ENCODE assay signal across 9 cellular contexts in the genomic region with DNA sequence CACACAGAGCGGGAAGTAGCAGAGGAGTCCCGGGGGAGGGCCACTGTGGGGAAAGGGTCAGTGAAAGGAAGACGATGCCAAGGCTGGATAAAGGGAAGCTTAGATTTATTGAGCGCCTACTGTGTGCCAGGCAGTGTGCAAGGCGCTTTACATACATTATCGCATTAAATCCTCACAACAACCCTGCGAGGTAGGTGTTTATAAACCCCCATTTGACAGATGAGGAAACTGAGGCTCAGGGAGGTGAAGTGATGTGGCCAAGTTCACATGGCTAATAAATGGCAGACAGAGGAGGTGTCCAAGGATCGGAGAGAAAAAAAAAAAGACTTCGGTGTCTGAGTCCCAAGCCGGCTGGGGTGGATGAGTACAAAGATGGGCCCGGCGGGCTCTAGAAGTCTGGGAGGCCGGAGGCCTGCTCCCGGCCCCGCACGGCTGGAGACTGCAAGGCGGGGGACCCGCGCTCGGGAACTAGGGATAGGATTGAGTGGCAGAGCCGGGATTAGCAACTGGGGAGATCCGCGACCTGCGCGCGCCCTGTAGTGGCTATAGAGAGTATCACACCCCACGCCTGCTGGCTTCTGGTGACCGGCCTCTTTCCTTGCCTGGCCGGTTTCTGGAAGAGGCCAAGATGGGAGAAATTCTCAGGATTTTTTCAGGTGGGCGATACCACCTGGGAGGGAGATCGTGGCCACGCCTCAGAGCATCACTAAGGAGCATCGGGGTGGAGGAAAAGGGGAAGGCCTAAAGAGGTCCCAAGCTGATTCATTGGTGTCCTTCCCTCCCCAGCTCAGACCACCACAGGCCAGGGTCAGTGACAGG. TPM values are rescaled to one million over a fixed set of nuclear protein-coding genes. Genes with fewer than 3 reads are reported as not detected.
A peak's percentile ranks its signal among the peaks of the same experiment; 100 is the strongest.
DNase-seq lines count a peak whose midpoint lies in the region; ATAC-seq, FAIRE-seq and TF ChIP-seq lines count a peak whose summit lies in the region.
"Had no signal": no experiment of that assay in that cellular context is flagged by ENCODE, and none has a peak within 500 bp of the region (broad histone marks: within the 10 kb centered on the region; RNA-seq: fewer than 3 reads in every experiment).

No MANE protein-coding gene starts in this region.

- H3K4me3 ChIP-seq in H7 (ENCODE audit: insufficient read depth, low read depth, low read length) (peak overlapping the region; percentile 3; the same call in 1 of the 2 replicates), endothelial cell of umbilical vein (replicated peaks in 1 of 3; ENCODE audit: insufficient read depth in 1 of 3, low read depth in 1 of 3, low read length in 3 of 3) (no peak overlapping the region)

- no peak overlapping the region for H3K27ac Mint-ChIP-seq in CD4-positive, alpha-beta T cell
- H3K27ac Mint-ChIP-seq in activated CD4-positive, alpha-beta T cell treated with anti-CD3 and anti-CD28 coated beads, Interleukin-2, amount 10 ng/mL, durations not matched to agents 7 days and 5 days, result no peak overlapping the region
- H3K27ac Mint-ChIP-seq in type B pancreatic cell, result peak overlapping the region; percentile 57

- peak overlapping the region; percentile 61 for H3K4me3 Mint-ChIP-seq in CD4-positive, alpha-beta T cell
- H3K4me3 Mint-ChIP-seq in activated CD4-positive, alpha-beta T cell treated with anti-CD3 and anti-CD28 coated beads, Interleukin-2, amount 10 ng/mL, durations not matched to agents 7 days and 5 days, result no peak overlapping the region
- H3K4me3 Mint-ChIP-seq in type B pancreatic cell, result peak overlapping the region; percentile 81

- no peak overlapping the region for H3K9ac ChIP-seq in endothelial cell of umbilical vein (replicated peaks; ENCODE audit: extremely low read depth, insufficient read depth, low read length)

- CTCF ChIA-PET in CD4-positive, alpha-beta T cell (lab: Charles Lee), result interaction anchor here (1.0 to 3.4 kb wide), 7 partner anchors 11 to 49 kb away, joined by 3 to 39 read pairs (median 4); a partner anchor contains a TSS
- CTCF ChIA-PET in activated CD4-positive, alpha-beta T cell treated with anti-CD3 and anti-CD28 coated beads, Interleukin-2, amount 10 ng/mL, durations not matched to agents 7 days and 5 days (lab: Charles Lee), result interaction anchor here (0.6 to 8.1 kb wide), 12 partner anchors 9 to 142 kb away, joined by 3 to 110 read pairs (median 4); a partner anchor contains a TSS
- CTCF ChIA-PET in endothelial cell of umbilical vein (lab: Charles Lee), result interaction anchor here (0.7 to 10.5 kb wide), 12 partner anchors 14 to 240 kb away, joined by 3 to 175 read pairs (median 6); a partner anchor contains a TSS

- peak overlapping the region; percentile 6 for H2AFZ ChIP-seq in endothelial cell of umbilical vein (ENCODE audit: low read depth, low read length)

- peak; percentile 28 for ATAC-seq in CD4-positive, alpha-beta T cell (ENCODE audit: poor library complexity)

- FAIRE-seq in endothelial cell of umbilical vein (lab: Jason Lieb, UNC), result peak; percentile 74

- no TSS peak for BruUV-seq in endothelial cell of umbilical vein (replicated peaks; lab: Mats Ljungman, UMichigan)

- H3K4me1 Mint-ChIP-seq in CD4-positive, alpha-beta T cell (ENCODE audit: low read depth), result peaks cover 44% of the 10 kb centered on the region
- peaks cover 32% of the 10 kb centered on the region for H3K4me1 Mint-ChIP-seq in activated CD4-positive, alpha-beta T cell treated with anti-CD3 and anti-CD28 coated beads, Interleukin-2, amount 10 ng/mL, durations not matched to agents 7 days and 5 days
- H3K4me1 Mint-ChIP-seq in type B pancreatic cell (ENCODE audit: unreplicated experiment), result peaks cover 19% of the 10 kb centered on the region

- no peak for TF ChIP-seq POLR2A in endothelial cell of umbilical vein (IDR thresholded peaks at IDR 0.05; ENCODE audit: low read depth, low read length)

- no peaks in the 10 kb centered on the region for H3K9me3 Mint-ChIP-seq in CD4-positive, alpha-beta T cell
- no peaks in the 10 kb centered on the region for H3K9me3 Mint-ChIP-seq in activated CD4-positive, alpha-beta T cell treated with anti-CD3 and anti-CD28 coated beads, Interleukin-2, amount 10 ng/mL, durations not matched to agents 7 days and 5 days
- H3K9me3 Mint-ChIP-seq in type B pancreatic cell, result no peaks in the 10 kb centered on the region

- H3K4me1 ChIP-seq in endothelial cell of umbilical vein (ENCODE audit: control insufficient read depth, extremely low read depth, insufficient read depth, low read length), result peaks cover 11% of the 10 kb centered on the region

- peak overlapping the region; percentile 45 for H3K4me2 ChIP-seq in endothelial cell of umbilical vein (ENCODE audit: insufficient read depth, low read length)

- no peaks in the 10 kb centered on the region for H3K9me3 ChIP-seq in CD4-positive, alpha-beta T cell (ENCODE audit: control insufficient read depth, low read length)
- no peaks in the 10 kb centered on the region for H3K9me3 ChIP-seq in endothelial cell of umbilical vein (replicated peaks; ENCODE audit: control insufficient read depth, insufficient read depth, low read length)

- no peaks in the 10 kb centered on the region for H3K9me1 ChIP-seq in endothelial cell of umbilical vein (replicated peaks; ENCODE audit: control insufficient read depth, extremely low read depth, insufficient read depth, low read length)

- H3K27me3 Mint-ChIP-seq in CD4-positive, alpha-beta T cell, result peaks cover 73% of the 10 kb centered on the region
- H3K27me3 Mint-ChIP-seq in activated CD4-positive, alpha-beta T cell treated with anti-CD3 and anti-CD28 coated beads, Interleukin-2, amount 10 ng/mL, durations not matched to agents 7 days and 5 days, result peaks cover 66% of the 10 kb centered on the region
- H3K27me3 Mint-ChIP-seq in type B pancreatic cell, result peaks cover 76% of the 10 kb centered on the region

- H3K36me3 Mint-ChIP-seq in CD4-positive, alpha-beta T cell (ENCODE audit: low read depth), result peaks cover 11% of the 10 kb centered on the region
- peaks cover 1% of the 10 kb centered on the region for H3K36me3 Mint-ChIP-seq in activated CD4-positive, alpha-beta T cell treated with anti-CD3 and anti-CD28 coated beads, Interleukin-2, amount 10 ng/mL, durations not matched to agents 7 days and 5 days (ENCODE audit: low read depth)
- peaks cover 1% of the 10 kb centered on the region for H3K36me3 Mint-ChIP-seq in type B pancreatic cell

- POLR2A ChIA-PET in CD4-positive, alpha-beta T cell (lab: Charles Lee), result no interaction called here
- POLR2A ChIA-PET in activated CD4-positive, alpha-beta T cell treated with anti-CD3 and anti-CD28 coated beads, Interleukin-2, amount 10 ng/mL, durations not matched to agents 7 days and 5 days (lab: Charles Lee), result interaction anchor here (0.9 kb wide), 1 partner anchor 16 kb away, joined by 3 read pairs; no protein-coding TSS in a partner anchor
- POLR2A ChIA-PET in endothelial cell of umbilical vein (lab: Charles Lee), result interaction anchor here (0.6 kb wide), 1 partner anchor 194 kb away, joined by 6 read pairs; no protein-coding TSS in a partner anchor

- intact Hi-C loops in CD4-positive, alpha-beta T cell (cut with DNase I, micrococcal nuclease), result loop anchor here in 1 of 2 experiments (5.0 kb wide), 1 partner anchor 93 kb away; a partner anchor contains a TSS
- intact Hi-C loops in endothelial cell of umbilical vein (cut with micrococcal nuclease), result loop anchor here (1.0 kb wide), 2 partner anchors 21 to 142 kb away; no protein-coding TSS in a partner anchor

- H3K79me2 ChIP-seq in endothelial cell of umbilical vein (ENCODE audit: control insufficient read depth, insufficient read depth, low read length), result no peaks in the 10 kb centered on the region

- no peak overlapping the region for H3K27ac ChIP-seq in CD4-positive, alpha-beta T cell (ENCODE audit: low read depth, low read length)
- no peak overlapping the region for H3K27ac ChIP-seq in endothelial cell of umbilical vein (ENCODE audit: insufficient read depth, low read depth, low read length)

- TF ChIP-seq CTCF in CD4-positive, alpha-beta T cell (IDR thresholded peaks at IDR 0.05), result peak; percentile 83
- peak; percentile 69 to 85 for TF ChIP-seq CTCF in endothelial cell of umbilical vein (IDR thresholded peaks at IDR 0.05; ENCODE audit: extremely low read depth in 1 of 2, insufficient read depth in 1 of 2, low read depth in 1 of 2, low read length in 2 of 2)
- TF ChIP-seq CTCF in type B pancreatic cell (conservative IDR thresholded peaks at IDR 0.05), result peak; percentile 83

- peak in 3 of 10 experiments; percentile 40 to 56 (median 43) for DNase-seq in CD4-positive, alpha-beta T cell
- DNase-seq in H7 (peak; percentile 98), NCI-H2171 treated with DMSO at 0.1 percent for 48 hours (lab: John Stamatoyannopoulos, UW) (peak; percentile 83), endothelial cell of umbilical vein (ENCODE audit: low read depth, low spot score) (peak; percentile 77), midbrain (lab: John Stamatoyannopoulos, UW) (peak; percentile 73), type B pancreatic cell (ENCODE audit: extremely low spot score, unreplicated experiment) (peak; percentile 89), SKM-1 (lab: John Stamatoyannopoulos, UW; ENCODE audit: unreplicated experiment) (no peak)
- peak; percentile 52 for DNase-seq in activated CD4-positive, alpha-beta T cell treated with anti-CD3 and anti-CD28 coated beads, Interleukin-2, amount 10 ng/mL, durations not matched to agents 7 days and 5 days

- peaks cover 56% of the 10 kb centered on the region for H3K27me3 ChIP-seq in CD4-positive, alpha-beta T cell (ENCODE audit: control insufficient read depth, insufficient read depth, low read length)
- H3K27me3 ChIP-seq in H7 (ENCODE audit: control insufficient read depth, insufficient read depth, low read length), result peaks cover 73% of the 10 kb centered on the region
- peaks cover 25 to 26% of the 10 kb centered on the region in 2 experiments for H3K27me3 ChIP-seq in endothelial cell of umbilical vein (ENCODE audit: control insufficient read depth in 2 of 2, insufficient read depth in 2 of 2, low read length in 2 of 2)

- dilution Hi-C loops in endothelial cell of umbilical vein (cut with MboI; ENCODE audit: extremely low pct_ligation_motif_present, low sequenced_read_pairs), result no loop called here

- H4K20me1 ChIP-seq in endothelial cell of umbilical vein (replicated peaks; ENCODE audit: control insufficient read depth, extremely low read depth, insufficient read depth, low read length), result no peaks in the 10 kb centered on the region

- H3K36me3 ChIP-seq in H7 (replicated peaks; ENCODE audit: control insufficient read depth, insufficient read depth, low read length), result no peaks in the 10 kb centered on the region
- H3K36me3 ChIP-seq in endothelial cell of umbilical vein (ENCODE audit: control insufficient read depth in 2 of 2, extremely low read depth in 1 of 2, insufficient read depth in 2 of 2, low read length in 2 of 2), result no peaks in the 10 kb centered on the region

RNA-seq across cellular contexts. Expression of a gene that starts 3.9 kb away (rescaled TPM):
- under 1 TPM; 0.30 to 0.47 TPM for total RNA-seq in CD4-positive, alpha-beta T cell
- 0.10 and 0.30 TPM in 2 replicates for total RNA-seq in H7 (2014; rRNA removed; shearing (Covaris generic))
- total RNA-seq in activated CD4-positive, alpha-beta T cell treated with anti-CD3 and anti-CD28 coated beads, Interleukin-2, amount 10 ng/mL, durations not matched to agents 7 days and 5 days, result under 1 TPM; 0.10 to 0.17 TPM
- total RNA-seq in endothelial cell of umbilical vein (0.22 and 0.42 TPM in 2 replicates), type B pancreatic cell (ENCODE audit: low replicate concordance) (0.45 and 8.8 TPM in 2 replicates)
- 0.06 and 0.07 TPM in 2 replicates for polyA plus RNA-seq in endothelial cell of umbilical vein
- 0.06 and 0.08 TPM in 2 replicates for polyA plus RNA-seq in endothelial cell of umbilical vein (2011; cell fraction: cytosol; rRNA removed)
- polyA plus RNA-seq in endothelial cell of umbilical vein (2011; cell fraction: nucleus; rRNA removed), result 0.22 and 0.50 TPM in 2 replicates
- 0.26 and 0.31 TPM in 2 replicates for polyA plus RNA-seq in endothelial cell of umbilical vein (2012)
- polyA minus RNA-seq in endothelial cell of umbilical vein, result 0.06 and 0.12 TPM in 2 replicates
- polyA minus RNA-seq in endothelial cell of umbilical vein (2011; cell fraction: cytosol; rRNA and poly(A)+ RNA removed), result 2.7 TPM
- 0.19 and 0.24 TPM in 2 replicates for polyA minus RNA-seq in endothelial cell of umbilical vein (2011; cell fraction: nucleus; rRNA and poly(A)+ RNA removed)

RNA-seq across cellular contexts. Expression of a gene that starts 17.1 kb away (rescaled TPM):
- total RNA-seq in CD4-positive, alpha-beta T cell, result 1 to 10 TPM; 1.8 to 2.7 TPM
- not detected in 2 replicates for total RNA-seq in H7 (2014; rRNA removed; shearing (Covaris generic))
- total RNA-seq in activated CD4-positive, alpha-beta T cell treated with anti-CD3 and anti-CD28 coated beads, Interleukin-2, amount 10 ng/mL, durations not matched to agents 7 days and 5 days, result under 1 TPM; 0.17 to 0.29 TPM
- total RNA-seq in endothelial cell of umbilical vein, result not detected in 2 replicates
- not detected in 2 replicates for polyA plus RNA-seq in endothelial cell of umbilical vein
- polyA plus RNA-seq in endothelial cell of umbilical vein (2011; cell fraction: cytosol; rRNA removed), result not detected in 2 replicates
- polyA plus RNA-seq in endothelial cell of umbilical vein (2011; cell fraction: nucleus; rRNA removed), result not detected in 2 replicates
- polyA plus RNA-seq in endothelial cell of umbilical vein (2012), result not detected in 2 replicates
- not detected in 2 replicates for polyA minus RNA-seq in endothelial cell of umbilical vein
- polyA minus RNA-seq in endothelial cell of umbilical vein (2011; cell fraction: cytosol; rRNA and poly(A)+ RNA removed), result not detected
- polyA minus RNA-seq in endothelial cell of umbilical vein (2011; cell fraction: nucleus; rRNA and poly(A)+ RNA removed), result not detected in 2 replicates
- 28.9 TPM in 1 of 2 replicates, not detected in the other for total RNA-seq in type B pancreatic cell (ENCODE audit: low replicate concordance)
- total RNA-seq: T-helper 1 cell treated with Interleukin-12 subunit alpha and Interleukin-12 subunit beta and Interleukin-4 antibody, amounts not matched to agents 30 ng/mL and 1 ng/mL, for 36 hours had no signal

RNA-seq across cellular contexts. Expression of a gene that starts 23.3 kb away (rescaled TPM):
- total RNA-seq in CD4-positive, alpha-beta T cell, result 10 to 100 TPM; 34.6 to 38.2 TPM
- total RNA-seq in H7 (2014; rRNA removed; shearing (Covaris generic)), result 44.2 and 51.1 TPM in 2 replicates
- 10 to 100 TPM; 62.5 to 65.5 TPM for total RNA-seq in activated CD4-positive, alpha-beta T cell treated with anti-CD3 and anti-CD28 coated beads, Interleukin-2, amount 10 ng/mL, durations not matched to agents 7 days and 5 days
- 50.0 and 54.9 TPM in 2 replicates for total RNA-seq in endothelial cell of umbilical vein
- polyA plus RNA-seq in endothelial cell of umbilical vein, result 52.1 and 59.5 TPM in 2 replicates
- 58.4 and 63.5 TPM in 2 replicates for polyA plus RNA-seq in endothelial cell of umbilical vein (2011; cell fraction: cytosol; rRNA removed)
- 49.4 and 50.8 TPM in 2 replicates for polyA plus RNA-seq in endothelial cell of umbilical vein (2011; cell fraction: nucleus; rRNA removed)
- 49.7 and 56.2 TPM in 2 replicates for polyA plus RNA-seq in endothelial cell of umbilical vein (2012)
- 47.0 and 53.3 TPM in 2 replicates for polyA minus RNA-seq in endothelial cell of umbilical vein
- polyA minus RNA-seq in endothelial cell of umbilical vein (2011; cell fraction: cytosol; rRNA and poly(A)+ RNA removed), result 40.7 TPM
- polyA minus RNA-seq in endothelial cell of umbilical vein (2011; cell fraction: nucleus; rRNA and poly(A)+ RNA removed), result 17.3 and 22.1 TPM in 2 replicates
- total RNA-seq in type B pancreatic cell (ENCODE audit: low replicate concordance), result 58.7 and 66.3 TPM in 2 replicates

RNA-seq across cellular contexts. Expression of a gene that starts 23.7 kb away (rescaled TPM):
- 10 to 100 TPM; 10.8 TPM for total RNA-seq in CD4-positive, alpha-beta T cell
- total RNA-seq in H7 (2014; rRNA removed; shearing (Covaris generic)), result 0.83 and 0.92 TPM in 2 replicates
- under 1 TPM; 0.52 to 0.99 TPM for total RNA-seq in activated CD4-positive, alpha-beta T cell treated with anti-CD3 and anti-CD28 coated beads, Interleukin-2, amount 10 ng/mL, durations not matched to agents 7 days and 5 days
- total RNA-seq in endothelial cell of umbilical vein (not detected in 2 replicates), type B pancreatic cell (ENCODE audit: low replicate concordance) (6.2 and 6.3 TPM in 2 replicates)
- polyA plus RNA-seq in endothelial cell of umbilical vein, result 0.04 and 0.14 TPM in 2 replicates
- 0.05 and 0.10 TPM in 2 replicates for polyA plus RNA-seq in endothelial cell of umbilical vein (2011; cell fraction: cytosol; rRNA removed)
- 0.07 TPM in 1 of 2 replicates, not detected in the other for polyA plus RNA-seq in endothelial cell of umbilical vein (2011; cell fraction: nucleus; rRNA removed)
- polyA plus RNA-seq in endothelial cell of umbilical vein (2012), result 0.15 and 0.24 TPM in 2 replicates
- polyA minus RNA-seq in endothelial cell of umbilical vein, result 0.70 TPM in 1 of 2 replicates, not detected in the other
- polyA minus RNA-seq in endothelial cell of umbilical vein (2011; cell fraction: cytosol; rRNA and poly(A)+ RNA removed), result 2.5 TPM
- polyA minus RNA-seq in endothelial cell of umbilical vein (2011; cell fraction: nucleus; rRNA and poly(A)+ RNA removed), result not detected in 2 replicates

RNA-seq across cellular contexts. Expression of a gene that starts 38.0 kb away (rescaled TPM):
- total RNA-seq in CD4-positive, alpha-beta T cell, result 10 to 100 TPM; 32.0 to 34.6 TPM
- 68.9 and 95.1 TPM in 2 replicates for total RNA-seq in H7 (2014; rRNA removed; shearing (Covaris generic))
- 100 to 1,000 TPM in 1 of 2 experiments, 10 to 100 TPM in 1; 89.6 to 114 TPM for total RNA-seq in activated CD4-positive, alpha-beta T cell treated with anti-CD3 and anti-CD28 coated beads, Interleukin-2, amount 10 ng/mL, durations not matched to agents 7 days and 5 days
- 172 and 187 TPM in 2 replicates for total RNA-seq in endothelial cell of umbilical vein
- polyA plus RNA-seq in endothelial cell of umbilical vein, result 138 and 149 TPM in 2 replicates
- 212 and 244 TPM in 2 replicates for polyA plus RNA-seq in endothelial cell of umbilical vein (2011; cell fraction: cytosol; rRNA removed)
- 167 and 199 TPM in 2 replicates for polyA plus RNA-seq in endothelial cell of umbilical vein (2011; cell fraction: nucleus; rRNA removed)
- polyA plus RNA-seq in endothelial cell of umbilical vein (2012), result 165 and 188 TPM in 2 replicates
- polyA minus RNA-seq in endothelial cell of umbilical vein, result 179 and 190 TPM in 2 replicates
- 74.8 TPM for polyA minus RNA-seq in endothelial cell of umbilical vein (2011; cell fraction: cytosol; rRNA and poly(A)+ RNA removed)
- 45.0 and 53.9 TPM in 2 replicates for polyA minus RNA-seq in endothelial cell of umbilical vein (2011; cell fraction: nucleus; rRNA and poly(A)+ RNA removed)
- 161 and 168 TPM in 2 replicates for total RNA-seq in type B pancreatic cell (ENCODE audit: low replicate concordance)
